26 cellular contexts compared by ENCODE assay signal in the genomic region with DNA sequence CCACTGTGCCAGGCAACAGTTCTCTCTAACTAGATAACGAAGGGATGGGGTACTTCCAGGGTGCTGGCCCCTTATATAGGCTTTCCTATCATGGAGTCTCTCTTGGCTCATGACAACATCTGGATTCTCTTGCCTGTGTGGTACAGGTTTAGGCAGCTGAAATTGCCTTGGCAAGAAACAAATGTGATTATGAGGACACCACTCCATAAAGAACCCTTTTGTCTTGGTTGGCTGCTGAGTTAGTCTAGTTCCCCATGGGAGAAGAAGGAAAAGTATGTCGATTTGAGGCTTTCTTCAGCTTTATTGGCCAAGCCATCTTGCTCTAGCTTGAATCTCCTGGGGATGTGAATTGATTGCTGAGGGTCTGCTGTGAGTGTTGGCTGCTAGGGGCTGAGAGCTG.
"Had no signal": no experiment of that assay in that cellular context is flagged by ENCODE, and none has a peak within 500 bp of the region (broad histone marks: within the 10 kb centered on the region; RNA-seq: fewer than 3 reads in every experiment).

No MANE protein-coding gene starts in this region.

- H3K27me3 ChIP-seq: colonic mucosa, esophagus muscularis mucosa, foreskin keratinocyte, heart right ventricle, neural progenitor cell, right lobe of liver, stomach, testis, tibial artery had no signal

- H3K9me3 ChIP-seq: colonic mucosa, right lobe of liver, stomach, testis, tibial artery had no signal

- DNase-seq: colonic mucosa; effector CD8-positive, alpha-beta T cell; foreskin keratinocyte; glutamatergic neuron; heart right ventricle; hippocampal formation; mesenchymal stem cell; mucosa of descending colon; naive B cell; right lobe of liver; stimulated activated CD4-positive, alpha-beta T cell treated with anti-CD3 and anti-CD28 coated beads, Interleukin-2, amount 100 ng/mL, for 24 hours; stimulated activated CD4-positive, alpha-beta T cell treated with anti-CD3 and anti-CD28 coated beads, Interleukin-4, amount 100 ng/mL, for 24 hours; stimulated activated naive CD4-positive, alpha-beta T cell treated with Interleukin-2 at 50 U/mL for 16 hours; stomach; substantia nigra; testis; tibial artery had no signal

- H3K4me2 ChIP-seq: neural progenitor cell, smooth muscle cell had no signal

- ATAC-seq: foreskin keratinocyte; heart right ventricle; left lobe of liver; mucosa of descending colon; right lobe of liver; stimulated activated effector memory CD8-positive, alpha-beta T cell treated with anti-CD3 and anti-CD28 coated beads, Interleukin-12 subunit alpha, Interleukin-12 subunit beta, amount 100 ng/mL, for 72 hours had no signal

- H2AFZ ChIP-seq: neural progenitor cell, parathyroid adenoma had no signal

- FAIRE-seq: endothelial cell of umbilical vein, islet of Langerhans had no signal

- H3K9ac ChIP-seq: neural progenitor cell, parathyroid adenoma had no signal

- H3K4me1 ChIP-seq: colonic mucosa, neural progenitor cell, parathyroid adenoma, testis had no signal

- H3K4me3 ChIP-seq: colonic mucosa, esophagus muscularis mucosa, heart right ventricle, lung, mucosa of descending colon, neural progenitor cell, right lobe of liver, smooth muscle cell, stomach, testis, tibial artery had no signal

- H3K36me3 ChIP-seq: colonic mucosa, esophagus muscularis mucosa, heart right ventricle, neural progenitor cell, right lobe of liver, stomach, tibial artery had no signal

- H3K27ac ChIP-seq: colonic mucosa, esophagus muscularis mucosa, foreskin keratinocyte, heart right ventricle, neural progenitor cell, parathyroid adenoma, right lobe of liver, stomach, testis, tibial artery had no signal

- H3K79me2 ChIP-seq: parathyroid adenoma had no signal
